ENCODE assay signal across 2 cellular contexts in genomic region chr7:140239653-140239935, GRCh38.
TF ChIP-seq lines count a peak whose summit lies in the region.

No MANE protein-coding gene starts in this region.

TF ChIP-seq in HepG2, 621 proteins besides CTCF, POLR2A, EP300 and RAD21:
- no peak for TF ChIP-seq ZNF232 (CRISPR knock-in tag; IDR thresholded peaks at IDR 0.05; ENCODE audit: borderline replicate concordance)
- TF ChIP-seq ARID4A (CRISPR knock-in tag; IDR thresholded peaks at IDR 0.05; ENCODE audit: borderline replicate concordance): no peak
- no peak for TF ChIP-seq ZNF143 (CRISPR knock-in tag; IDR thresholded peaks at IDR 0.05)
- no peak for TF ChIP-seq ERF (CRISPR knock-in tag; IDR thresholded peaks at IDR 0.05)
- TF ChIP-seq TCF12 (IDR thresholded peaks at IDR 0.05): no peak
- no peak for TF ChIP-seq TCF12 (CRISPR knock-in tag; IDR thresholded peaks at IDR 0.05)
- no peak for TF ChIP-seq KLF6 (CRISPR knock-in tag; IDR thresholded peaks at IDR 0.05)
- no peak for TF ChIP-seq ZNF496 (CRISPR knock-in tag; IDR thresholded peaks at IDR 0.05; ENCODE audit: insufficient replicate concordance)
- TF ChIP-seq ZNF205 (CRISPR knock-in tag; IDR thresholded peaks at IDR 0.05): no peak
- no peak for TF ChIP-seq MTF2 (CRISPR knock-in tag; IDR thresholded peaks at IDR 0.05; ENCODE audit: borderline replicate concordance)
- TF ChIP-seq SSRP1 (CRISPR knock-in tag; IDR thresholded peaks at IDR 0.05): no peak
- no peak for TF ChIP-seq ZNF816 (CRISPR knock-in tag; IDR thresholded peaks at IDR 0.05; ENCODE audit: borderline replicate concordance)
- no peak for TF ChIP-seq ZNF550 (CRISPR knock-in tag; IDR thresholded peaks at IDR 0.05; ENCODE audit: borderline replicate concordance)
- no peak for TF ChIP-seq ZNF75D (CRISPR knock-in tag; IDR thresholded peaks at IDR 0.05; ENCODE audit: borderline replicate concordance)
- no peak for TF ChIP-seq ZFP36L2 (CRISPR knock-in tag; IDR thresholded peaks at IDR 0.05)
- TF ChIP-seq ZNF580 (CRISPR knock-in tag; IDR thresholded peaks at IDR 0.05; ENCODE audit: borderline replicate concordance, low read depth): no peak
- TF ChIP-seq ZNF138 (CRISPR knock-in tag; IDR thresholded peaks at IDR 0.05; ENCODE audit: low read depth): no peak
- no peak for TF ChIP-seq POLR2G (IDR thresholded peaks at IDR 0.05; ENCODE audit: low read depth, low read length)
- TF ChIP-seq PCBP2 (optimal IDR thresholded peaks at IDR 0.05; ENCODE audit: low read depth, low read length, poor library complexity, severe bottlenecking): no peak
TF ChIP-seq in HepG2: peak in this region for 0.

TF ChIP-seq in H1, 55 proteins besides CTCF, POLR2A, EP300 and RAD21:
- no peak for TF ChIP-seq POLR2AphosphoS5 (IDR thresholded peaks at IDR 0.05; ENCODE audit: low read depth, low read length)
- TF ChIP-seq CTBP2 (IDR thresholded peaks at IDR 0.05; ENCODE audit: borderline replicate concordance, insufficient read depth, insufficient read length, low read length): no peak
- no peak for TF ChIP-seq TEAD4 (IDR thresholded peaks at IDR 0.05; ENCODE audit: low read depth, low read length)
- TF ChIP-seq ATF3 (IDR thresholded peaks at IDR 0.05; ENCODE audit: insufficient read depth, low read depth, low read length): no peak
- no peak for TF ChIP-seq NANOG (IDR thresholded peaks at IDR 0.05; ENCODE audit: insufficient read depth, low read depth, low read length, poor library complexity, severe bottlenecking)
- TF ChIP-seq JUN (IDR thresholded peaks at IDR 0.05; ENCODE audit: low read depth, low read length): no peak
- TF ChIP-seq TAF1 (IDR thresholded peaks at IDR 0.05; ENCODE audit: low read depth, low read length): no peak
- no peak for TF ChIP-seq TCF12 (IDR thresholded peaks at IDR 0.05; ENCODE audit: low read depth, low read length)
- TF ChIP-seq FOSL1 (IDR thresholded peaks at IDR 0.05; ENCODE audit: insufficient read depth, low read depth, low read length): no peak
- TF ChIP-seq TAF7 (optimal IDR thresholded peaks at IDR 0.05; ENCODE audit: borderline replicate concordance, low read depth, low read length): no peak
- no peak for TF ChIP-seq USF2 (IDR thresholded peaks at IDR 0.05; ENCODE audit: low read length)
- TF ChIP-seq CREB1 (IDR thresholded peaks at IDR 0.05): no peak
- no peak for TF ChIP-seq JUND (IDR thresholded peaks at IDR 0.05; ENCODE audit: low read length)
- no peak for TF ChIP-seq SP2 (IDR thresholded peaks at IDR 0.05; ENCODE audit: low read length)
- no peak for TF ChIP-seq CHD7 (IDR thresholded peaks at IDR 0.05; ENCODE audit: insufficient replicate concordance, low read length)
- TF ChIP-seq E2F6 (IDR thresholded peaks at IDR 0.05): no peak
- no peak for TF ChIP-seq GTF2F1 (IDR thresholded peaks at IDR 0.05; ENCODE audit: borderline replicate concordance, low read depth, low read length)
- no peak for TF ChIP-seq CBX5 (IDR thresholded peaks at IDR 0.05; ENCODE audit: low read depth, low read length)
- TF ChIP-seq TBP (IDR thresholded peaks at IDR 0.05; ENCODE audit: low read depth, low read length): no peak
- TF ChIP-seq KDM5A (IDR thresholded peaks at IDR 0.05; ENCODE audit: low read length): no peak
